In the genomic region with DNA sequence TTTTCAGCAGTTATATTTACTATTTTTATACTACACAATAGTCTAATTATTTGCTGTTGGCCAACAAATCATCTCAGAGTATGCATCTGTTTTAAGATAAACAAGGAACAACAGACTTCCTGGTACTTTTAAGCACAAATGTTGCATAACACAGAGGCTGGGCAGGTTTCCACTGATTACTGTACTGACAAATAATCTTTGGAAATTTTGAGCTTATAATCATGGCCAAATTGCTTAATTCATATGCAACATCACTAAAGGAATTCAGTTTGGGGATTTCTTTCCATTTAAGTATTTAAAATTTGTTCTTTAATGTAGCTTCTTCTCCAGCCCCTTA, we compare ENCODE assay signal across 18 cellular contexts.
DNase-seq lines count a peak whose midpoint lies in the region; ATAC-seq lines count a peak whose summit lies in the region.
"Had no signal": no experiment of that assay in that cellular context is flagged by ENCODE, and none has a peak within 500 bp of the region (broad histone marks: within the 10 kb centered on the region; RNA-seq: fewer than 3 reads in every experiment).

No MANE protein-coding gene starts in this region.

- POLR2A ChIA-PET in activated CD4-positive, alpha-beta memory T cell treated with anti-CD3 and anti-CD28 coated beads for 36 hours (lab: Charles Lee): no interaction called here

- H3K27ac Mint-ChIP-seq in activated CD4-positive, alpha-beta memory T cell treated with anti-CD3 and anti-CD28 coated beads for 36 hours: no peak overlapping the region
- H3K27ac Mint-ChIP-seq: activated CD4-positive, alpha-beta T cell treated with anti-CD3 and anti-CD28 coated beads, Interleukin-2, amount 10 ng/mL, durations not matched to agents 24 days and 14 days; CD14-positive monocyte; IgD-negative memory B cell; natural killer cell treated with Interleukin-12 subunit alpha and Interleukin-12 subunit beta and Interleukin-15 and Interleukin-18, amount 100 ng/mL, for 72 hours; T-cell had no signal

- peaks cover 13% of the 10 kb centered on the region for H3K9me3 Mint-ChIP-seq in activated CD4-positive, alpha-beta memory T cell treated with anti-CD3 and anti-CD28 coated beads for 36 hours

- no peaks in the 10 kb centered on the region for H3K4me1 Mint-ChIP-seq in activated CD4-positive, alpha-beta memory T cell treated with anti-CD3 and anti-CD28 coated beads for 36 hours (ENCODE audit: low read depth)
- H3K4me1 Mint-ChIP-seq: activated CD4-positive, alpha-beta T cell treated with anti-CD3 and anti-CD28 coated beads, Interleukin-2, amount 10 ng/mL, durations not matched to agents 24 days and 14 days; CD14-positive monocyte; T-cell had no signal

- DNase-seq in COR-L47 (lab: John Stamatoyannopoulos, UW) (peak; percentile 21), amniotic epithelial cell (ENCODE audit: low read depth) (peak; percentile 1), left cardiac atrium (peak; percentile 52), pons (ENCODE audit: low spot score) (peak; percentile 31), NCI-H526 treated with DMSO at 0.1 percent for 48 hours (lab: John Stamatoyannopoulos, UW) (no peak)
- DNase-seq in activated CD4-positive, alpha-beta memory T cell treated with anti-CD3 and anti-CD28 coated beads for 36 hours: no peak
- DNase-seq: activated CD4-positive, alpha-beta T cell treated with anti-CD3 and anti-CD28 coated beads, Interleukin-2, amount 10 ng/mL, durations not matched to agents 24 days and 14 days; activated CD8-positive, alpha-beta memory T cell treated with anti-CD3 and anti-CD28 coated beads, Interleukin-2, amount 50 U/mL, for 4 hours; amniotic stem cell; effector CD4-positive, alpha-beta T cell; mesendoderm; NCI-H1694 treated with DMSO at 0.1 percent for 48 hours; T-cell had no signal

- intact Hi-C loops in left cardiac atrium (cut with DNase I): no loop called here
- intact Hi-C loops in activated CD4-positive, alpha-beta memory T cell treated with anti-CD3 and anti-CD28 coated beads for 36 hours (cut with micrococcal nuclease): no loop called here

- CTCF ChIA-PET in activated CD4-positive, alpha-beta memory T cell treated with anti-CD3 and anti-CD28 coated beads for 36 hours (lab: Charles Lee): no interaction called here

- no peaks in the 10 kb centered on the region for H3K36me3 Mint-ChIP-seq in activated CD4-positive, alpha-beta memory T cell treated with anti-CD3 and anti-CD28 coated beads for 36 hours
- H3K36me3 Mint-ChIP-seq: CD14-positive monocyte, IgD-negative memory B cell, T-cell had no signal

- H3K4me3 Mint-ChIP-seq in activated CD4-positive, alpha-beta memory T cell treated with anti-CD3 and anti-CD28 coated beads for 36 hours: no peak overlapping the region
- H3K4me3 Mint-ChIP-seq: activated CD4-positive, alpha-beta T cell treated with anti-CD3 and anti-CD28 coated beads, Interleukin-2, amount 10 ng/mL, durations not matched to agents 24 days and 14 days; CD14-positive monocyte; IgD-negative memory B cell; natural killer cell treated with Interleukin-12 subunit alpha and Interleukin-12 subunit beta and Interleukin-15 and Interleukin-18, amount 100 ng/mL, for 72 hours; T-cell had no signal

- no peaks in the 10 kb centered on the region for H3K27me3 Mint-ChIP-seq in activated CD4-positive, alpha-beta memory T cell treated with anti-CD3 and anti-CD28 coated beads for 36 hours
- H3K27me3 Mint-ChIP-seq: activated CD4-positive, alpha-beta T cell treated with anti-CD3 and anti-CD28 coated beads, Interleukin-2, amount 10 ng/mL, durations not matched to agents 24 days and 14 days; T-cell had no signal

- peak; percentile 54 to 84 for ATAC-seq in left cardiac atrium
- no peak for ATAC-seq in HG03045 (IDR thresholded peaks at IDR 0.05; ENCODE audit: unreplicated experiment)
- ATAC-seq in GM18870 (IDR thresholded peaks at IDR 0.05; ENCODE audit: unreplicated experiment): no peak
- ATAC-seq: natural killer cell treated with Interleukin-12 subunit alpha and Interleukin-12 subunit beta and Interleukin-15 and Interleukin-18, amount 100 ng/mL, for 72 hours; T-cell had no signal

Comparison
In these comparisons a context has a peak if more than half of its experiments do, and no peak if none do; other contexts are left out.
1. DNase-seq: peak in COR-L47 (single experiment), amniotic epithelial cell (single experiment), left cardiac atrium (single experiment) and pons (single experiment); none in NCI-H526 treated with DMSO at 0.1 percent for 48 hours (single experiment) and activated CD4-positive, alpha-beta memory T cell treated with anti-CD3 and anti-CD28 coated beads for 36 hours (single experiment).
2. ATAC-seq: peak in left cardiac atrium (2 of 2); none in HG03045 (single experiment) and GM18870 (single experiment).